In the genomic region with DNA sequence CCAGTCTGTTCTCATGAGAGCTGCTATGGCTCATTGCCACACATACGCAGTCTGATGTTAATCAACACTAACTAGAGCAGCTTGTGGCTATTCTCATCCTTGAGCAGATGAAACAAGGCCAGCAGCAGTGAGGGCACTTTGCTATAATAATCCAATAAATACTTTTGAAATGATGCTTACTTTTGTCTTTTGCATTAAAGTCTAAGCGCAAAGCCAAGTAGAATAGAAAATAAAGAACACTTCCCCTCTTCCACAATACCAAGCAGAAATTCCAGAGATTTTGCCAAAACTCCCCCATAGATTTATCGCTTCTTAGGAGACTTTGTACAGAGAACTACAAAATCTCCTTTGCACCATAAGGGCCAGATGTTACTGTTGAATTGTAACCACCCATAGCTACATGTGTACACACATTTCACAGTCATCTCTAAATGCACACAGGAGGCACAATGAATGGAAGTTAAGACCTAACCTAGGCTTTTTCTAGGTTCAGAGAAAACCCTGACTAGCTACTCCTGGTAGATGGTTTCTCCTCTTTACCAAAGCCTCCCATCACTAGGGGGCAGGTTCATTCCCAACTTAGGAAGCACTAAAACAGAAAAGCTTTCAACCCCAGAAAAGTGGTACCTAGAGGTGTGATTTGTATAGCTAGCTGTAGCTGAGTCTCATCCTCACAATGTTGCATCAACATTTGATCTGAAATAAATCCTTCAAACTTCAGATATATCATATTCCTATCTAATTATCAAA, we compare ENCODE assay signal across 1 cellular context.
TF ChIP-seq lines count a peak whose summit lies in the region.

No MANE protein-coding gene starts in this region.

TF ChIP-seq in IMR-90, 13 proteins besides CTCF, POLR2A, EP300 and RAD21:
- TF ChIP-seq RCOR1 (IDR thresholded peaks at IDR 0.05; ENCODE audit: insufficient replicate concordance, low read length) = no peak
- no peak for TF ChIP-seq CHD1 (IDR thresholded peaks at IDR 0.05; ENCODE audit: low read depth, low read length)
- no peak for TF ChIP-seq FOS (IDR thresholded peaks at IDR 0.05; ENCODE audit: low read depth, low read length)
- TF ChIP-seq MAFK (IDR thresholded peaks at IDR 0.05; ENCODE audit: low read depth, low read length) = no peak
- no peak for TF ChIP-seq NFE2L2 (IDR thresholded peaks at IDR 0.05; ENCODE audit: low read depth, low read length)
- TF ChIP-seq MAZ (IDR thresholded peaks at IDR 0.05; ENCODE audit: borderline replicate concordance, low read depth, low read length) = no peak
- no peak for TF ChIP-seq RFX5 (IDR thresholded peaks at IDR 0.05; ENCODE audit: low read depth, low read length)
- no peak for TF ChIP-seq CEBPB (IDR thresholded peaks at IDR 0.05; ENCODE audit: low read depth, low read length)
- no peak for TF ChIP-seq BHLHE40 (IDR thresholded peaks at IDR 0.05; ENCODE audit: low read depth, low read length)
- TF ChIP-seq MXI1 (IDR thresholded peaks at IDR 0.05; ENCODE audit: borderline replicate concordance, low read depth, low read length) = no peak
- TF ChIP-seq, protein P1, sequence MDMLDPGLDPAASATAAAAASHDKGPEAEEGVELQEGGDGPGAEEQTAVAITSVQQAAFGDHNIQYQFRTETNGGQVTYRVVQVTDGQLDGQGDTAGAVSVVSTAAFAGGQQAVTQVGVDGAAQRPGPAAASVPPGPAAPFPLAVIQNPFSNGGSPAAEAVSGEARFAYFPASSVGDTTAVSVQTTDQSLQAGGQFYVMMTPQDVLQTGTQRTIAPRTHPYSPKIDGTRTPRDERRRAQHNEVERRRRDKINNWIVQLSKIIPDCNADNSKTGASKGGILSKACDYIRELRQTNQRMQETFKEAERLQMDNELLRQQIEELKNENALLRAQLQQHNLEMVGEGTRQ (IDR thresholded peaks at IDR 0.05; ENCODE audit: low read depth, low read length) = no peak
- no peak for TF ChIP-seq SMC3 (IDR thresholded peaks at IDR 0.05; ENCODE audit: low read depth, low read length)
- TF ChIP-seq, protein P2, sequence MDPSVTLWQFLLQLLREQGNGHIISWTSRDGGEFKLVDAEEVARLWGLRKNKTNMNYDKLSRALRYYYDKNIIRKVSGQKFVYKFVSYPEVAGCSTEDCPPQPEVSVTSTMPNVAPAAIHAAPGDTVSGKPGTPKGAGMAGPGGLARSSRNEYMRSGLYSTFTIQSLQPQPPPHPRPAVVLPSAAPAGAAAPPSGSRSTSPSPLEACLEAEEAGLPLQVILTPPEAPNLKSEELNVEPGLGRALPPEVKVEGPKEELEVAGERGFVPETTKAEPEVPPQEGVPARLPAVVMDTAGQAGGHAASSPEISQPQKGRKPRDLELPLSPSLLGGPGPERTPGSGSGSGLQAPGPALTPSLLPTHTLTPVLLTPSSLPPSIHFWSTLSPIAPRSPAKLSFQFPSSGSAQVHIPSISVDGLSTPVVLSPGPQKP (IDR thresholded peaks at IDR 0.05; ENCODE audit: borderline replicate concordance, low read depth, low read length) = no peak
